ENCODE assay signal across 2 cellular contexts in the genomic region with DNA sequence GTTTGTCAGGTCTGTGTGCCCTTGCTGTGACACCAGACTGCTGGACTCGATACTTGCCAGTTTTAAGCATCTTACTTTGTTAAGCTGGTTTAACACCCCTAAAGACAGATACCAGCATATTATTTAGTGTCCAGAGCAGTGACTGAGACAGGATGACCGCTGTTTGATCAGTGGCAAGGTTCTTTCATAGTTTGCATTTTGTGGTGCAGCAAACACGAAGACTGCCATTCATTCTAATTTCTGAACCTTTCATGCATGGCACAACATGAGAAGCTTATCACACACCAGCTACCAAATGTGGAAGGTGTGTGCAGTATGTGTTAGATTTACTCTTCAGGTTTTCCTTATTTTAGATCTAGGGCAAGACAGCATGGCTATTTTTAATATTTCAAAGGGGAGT.
A peak's percentile ranks its signal among the peaks of the same experiment; 100 is the strongest.
TF ChIP-seq lines count a peak whose summit lies in the region.

No MANE protein-coding gene starts in this region.

TF ChIP-seq in GM23338, 12 proteins besides CTCF, POLR2A, EP300 and RAD21:
- TF ChIP-seq EZH2phosphoT487 (IDR thresholded peaks at IDR 0.05; ENCODE audit: unreplicated experiment) (no peak), POLR2AphosphoS5 (IDR thresholded peaks at IDR 0.05; ENCODE audit: low read depth) (0 out of 2 replicates have a peak, but pooled peaks have one; percentile 21)

TF ChIP-seq in GM12878, 131 proteins besides CTCF, POLR2A, EP300 and RAD21:
- TF ChIP-seq, protein P1, sequence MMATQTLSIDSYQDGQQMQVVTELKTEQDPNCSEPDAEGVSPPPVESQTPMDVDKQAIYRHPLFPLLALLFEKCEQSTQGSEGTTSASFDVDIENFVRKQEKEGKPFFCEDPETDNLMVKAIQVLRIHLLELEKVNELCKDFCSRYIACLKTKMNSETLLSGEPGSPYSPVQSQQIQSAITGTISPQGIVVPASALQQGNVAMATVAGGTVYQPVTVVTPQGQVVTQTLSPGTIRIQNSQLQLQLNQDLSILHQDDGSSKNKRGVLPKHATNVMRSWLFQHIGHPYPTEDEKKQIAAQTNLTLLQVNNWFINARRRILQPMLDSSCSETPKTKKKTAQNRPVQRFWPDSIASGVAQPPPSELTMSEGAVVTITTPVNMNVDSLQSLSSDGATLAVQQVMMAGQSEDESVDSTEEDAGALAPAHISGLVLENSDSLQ (IDR thresholded peaks at IDR 0.05) = peak; percentile 36; the same call in 1 of the 2 replicates
- TF ChIP-seq, protein P2, sequence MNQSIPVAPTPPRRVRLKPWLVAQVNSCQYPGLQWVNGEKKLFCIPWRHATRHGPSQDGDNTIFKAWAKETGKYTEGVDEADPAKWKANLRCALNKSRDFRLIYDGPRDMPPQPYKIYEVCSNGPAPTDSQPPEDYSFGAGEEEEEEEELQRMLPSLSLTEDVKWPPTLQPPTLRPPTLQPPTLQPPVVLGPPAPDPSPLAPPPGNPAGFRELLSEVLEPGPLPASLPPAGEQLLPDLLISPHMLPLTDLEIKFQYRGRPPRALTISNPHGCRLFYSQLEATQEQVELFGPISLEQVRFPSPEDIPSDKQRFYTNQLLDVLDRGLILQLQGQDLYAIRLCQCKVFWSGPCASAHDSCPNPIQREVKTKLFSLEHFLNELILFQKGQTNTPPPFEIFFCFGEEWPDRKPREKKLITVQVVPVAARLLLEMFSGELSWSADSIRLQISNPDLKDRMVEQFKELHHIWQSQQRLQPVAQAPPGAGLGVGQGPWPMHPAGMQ (IDR thresholded peaks at IDR 0.05; ENCODE audit: borderline replicate concordance) = no peak
- TF ChIP-seq CHD4 (IDR thresholded peaks at IDR 0.05) = no peak
- TF ChIP-seq RBBP5 (conservative IDR thresholded peaks at IDR 0.05) = no peak
